ENCODE assay signal across 19 cellular contexts in the genomic region with DNA sequence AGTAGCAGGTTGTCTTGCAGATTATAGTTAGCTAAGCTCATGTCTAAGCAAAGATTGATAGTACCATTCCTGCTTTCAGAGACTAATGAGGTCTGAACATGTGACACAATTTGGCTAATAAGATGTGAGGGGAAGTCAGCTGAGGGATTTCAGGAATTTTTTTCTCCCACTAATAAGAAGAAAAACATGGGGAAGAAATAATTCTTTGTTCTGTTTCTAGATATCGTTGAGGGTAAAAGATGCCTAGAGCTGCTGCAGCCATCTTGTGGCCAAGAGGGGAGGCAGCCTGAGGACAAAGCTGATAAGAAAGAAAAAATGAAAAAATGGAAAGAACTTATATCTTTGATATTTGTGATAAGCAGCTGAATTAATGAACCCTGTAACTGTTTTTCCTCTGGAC.
DNase-seq lines count a peak whose midpoint lies in the region; ATAC-seq, FAIRE-seq and TF ChIP-seq lines count a peak whose summit lies in the region.
"Had no signal": no experiment of that assay in that cellular context is flagged by ENCODE, and none has a peak within 500 bp of the region (broad histone marks: within the 10 kb centered on the region; RNA-seq: fewer than 3 reads in every experiment).

No MANE protein-coding gene starts in this region.

- WGBS in lower leg skin, 2 donors: 25 to 33% methylated on average over 1 of the region's 1 CpG
- WGBS in heart left ventricle, 4 donors: 33 to 46% (median 41%) methylated on average over 1 of the region's 1 CpG

- no peaks in the 10 kb centered on the region for H3K36me3 ChIP-seq in heart left ventricle
- no peaks in the 10 kb centered on the region for H3K36me3 ChIP-seq in CD4-positive, alpha-beta memory T cell (ENCODE audit: insufficient read depth, low read length)
- H3K36me3 ChIP-seq: BLaER1, MG63 had no signal

- no peak for ATAC-seq in heart left ventricle
- ATAC-seq in GM21515 (IDR thresholded peaks at IDR 0.05; ENCODE audit: unreplicated experiment): no peak

- TF ChIP-seq POLR2A in lower leg skin (IDR thresholded peaks at IDR 0.05): no peak
- no peak for TF ChIP-seq POLR2A in heart left ventricle (IDR thresholded peaks at IDR 0.05)

- H3K4me3 ChIP-seq in lower leg skin (ENCODE audit: low read depth, poor library complexity, severe bottlenecking) (no peak overlapping the region), heart left ventricle (no peak overlapping the region)
- no peak overlapping the region for H3K4me3 ChIP-seq in CD4-positive, alpha-beta memory T cell (ENCODE audit: low read length in 2 of 2)
- H3K4me3 ChIP-seq: BLaER1, MG63 had no signal

- peak; percentile 63 for DNase-seq in OCI-M1 (lab: John Stamatoyannopoulos, UW)
- DNase-seq in inferior parietal cortex (ENCODE audit: extremely low spot score): peak; percentile 10
- DNase-seq in lower leg skin (ENCODE audit: low spot score in 2 of 2): no peak
- DNase-seq in heart left ventricle: no peak
- no peak for DNase-seq in CD4-positive, alpha-beta memory T cell
- DNase-seq: activated naive CD4-positive, alpha-beta T cell; central memory CD4-positive, alpha-beta T cell; erythroblast; GDM1; hypothalamus; MG63; NCI-H510A; stimulated activated CD4-positive, alpha-beta T cell treated with anti-CD3 and anti-CD28 coated beads, Interleukin-2, amount 100 ng/mL, for 24 hours; stimulated activated naive CD4-positive, alpha-beta T cell treated with Interleukin-2 at 50 U/mL for 16 hours had no signal

- H3K9me3 ChIP-seq in heart left ventricle: peaks cover 0 to 21% (median 5%) of the 10 kb centered on the region in 12 donors
- H3K9me3 ChIP-seq in CD4-positive, alpha-beta memory T cell (ENCODE audit: control insufficient read depth in 1 of 2, low read length in 2 of 2): no peaks in the 10 kb centered on the region
- H3K9me3 ChIP-seq: BLaER1 had no signal

- peaks cover 0 to 19% (median 8%) of the 10 kb centered on the region in 8 donors for H3K9me3 Mint-ChIP-seq in CD4-positive, alpha-beta memory T cell

- no peak overlapping the region for H3K27ac ChIP-seq in heart left ventricle
- H3K27ac ChIP-seq in CD4-positive, alpha-beta memory T cell (ENCODE audit: low read depth, low read length): no peak overlapping the region
- H3K27ac ChIP-seq: BLaER1 had no signal

- CTCF ChIA-PET in CD4-positive, alpha-beta memory T cell (lab: Charles Lee; ENCODE audit: partially characterized antibody): no interaction called here

- no peaks in the 10 kb centered on the region for H3K4me1 ChIP-seq in heart left ventricle
- H3K4me1 ChIP-seq in CD4-positive, alpha-beta memory T cell (ENCODE audit: insufficient read depth, low read length): no peaks in the 10 kb centered on the region
- H3K4me1 ChIP-seq: BLaER1 had no signal

- TF ChIP-seq CTCF in GM12873 (IDR thresholded peaks at IDR 0.05; ENCODE audit: insufficient read depth, low read depth, low read length, missing control alignments): peak; percentile 6
- no peak for TF ChIP-seq CTCF in lower leg skin (IDR thresholded peaks at IDR 0.05)
- no peak for TF ChIP-seq CTCF in heart left ventricle (IDR thresholded peaks at IDR 0.05)

- FAIRE-seq in A204.1 (lab: Jason Lieb, UNC): peak; percentile 59

- H3K36me3 Mint-ChIP-seq in CD4-positive, alpha-beta memory T cell: no peaks in the 10 kb centered on the region

- H3K27me3 ChIP-seq in heart left ventricle: no peaks in the 10 kb centered on the region
- no peaks in the 10 kb centered on the region for H3K27me3 ChIP-seq in CD4-positive, alpha-beta memory T cell (ENCODE audit: insufficient read depth, low read length)
- H3K27me3 ChIP-seq: BLaER1, MG63 had no signal

- POLR2A ChIA-PET in CD4-positive, alpha-beta memory T cell (lab: Charles Lee; ENCODE audit: partially characterized antibody): no interaction called here

- no peaks in the 10 kb centered on the region for H3K27me3 Mint-ChIP-seq in CD4-positive, alpha-beta memory T cell

- H3K27ac Mint-ChIP-seq in CD4-positive, alpha-beta memory T cell: no peak overlapping the region
- H3K27ac Mint-ChIP-seq: mesothelial cell of epicardium had no signal

- intact Hi-C loops in lower leg skin (cut with DNase I; ENCODE audit: low total_unique reads) (no loop called here), heart left ventricle (cut with DNase I) (no loop called here)
- intact Hi-C loops in CD4-positive, alpha-beta memory T cell (cut with micrococcal nuclease): no loop called here

- H3K4me1 Mint-ChIP-seq in CD4-positive, alpha-beta memory T cell: no peaks in the 10 kb centered on the region

- H3K4me3 Mint-ChIP-seq in CD4-positive, alpha-beta memory T cell: no peak overlapping the region
- H3K4me3 Mint-ChIP-seq: mesothelial cell of epicardium had no signal

Comparison
In these comparisons a context has a peak if more than half of its experiments do, and no peak if none do; other contexts are left out.
1. DNase-seq: peak in OCI-M1 (single experiment) and inferior parietal cortex (single experiment); none in lower leg skin (0 of 2), heart left ventricle (0 of 5) and CD4-positive, alpha-beta memory T cell (0 of 5).